In the genomic region with DNA sequence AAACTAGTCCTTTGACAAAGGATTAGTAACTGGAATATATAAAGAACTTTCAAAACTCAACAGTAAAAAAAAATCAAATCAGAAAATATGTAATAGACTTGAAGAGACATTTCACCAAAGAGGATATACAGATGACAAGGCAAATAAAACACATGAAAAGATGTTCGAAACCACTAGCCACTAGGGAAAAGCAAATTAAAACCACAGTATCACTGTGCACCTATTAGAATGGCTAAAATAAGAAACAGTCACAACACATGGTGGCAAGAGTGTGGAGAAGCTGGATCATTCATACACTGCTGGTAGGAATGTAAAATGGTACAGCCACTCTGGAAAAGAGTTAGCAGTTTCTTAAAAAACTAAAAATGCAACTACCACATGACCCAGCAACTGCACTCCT, we compare ENCODE assay signal across 15 cellular contexts. TPM values are rescaled to one million over a fixed set of nuclear protein-coding genes. Genes with fewer than 3 reads are reported as not detected.
A peak's percentile ranks its signal among the peaks of the same experiment; 100 is the strongest.
DNase-seq lines count a peak whose midpoint lies in the region; ATAC-seq and TF ChIP-seq lines count a peak whose summit lies in the region.
"Had no signal": no experiment of that assay in that cellular context is flagged by ENCODE, and none has a peak within 500 bp of the region (broad histone marks: within the 10 kb centered on the region; RNA-seq: fewer than 3 reads in every experiment).

No MANE protein-coding gene starts in this region.

- no peak overlapping the region for H3K9ac ChIP-seq in mesendoderm (ENCODE audit: low read length)

- H3K27ac Mint-ChIP-seq in activated CD4-positive, alpha-beta memory T cell treated with anti-CD3 and anti-CD28 coated beads for 36 hours = peak overlapping the region; percentile 35

- no peak overlapping the region for H3K18ac ChIP-seq in mesendoderm (ENCODE audit: low read length)

- H2BK120ac ChIP-seq in mesendoderm (ENCODE audit: low read depth, low read length) = no peak overlapping the region

- H2BK5ac ChIP-seq in mesendoderm (ENCODE audit: low read length) = no peak overlapping the region

- peaks cover 9% of the 10 kb centered on the region for H3K79me1 ChIP-seq in mesendoderm (ENCODE audit: low read length)

- peak overlapping the region; percentile 17 for H3K23ac ChIP-seq in mesendoderm (ENCODE audit: low read length)

- H3K9me3 ChIP-seq in adrenal gland (replicated peaks in 1 of 3) = no peaks in the 10 kb centered on the region
- H3K9me3 ChIP-seq: gastrocnemius medialis, psoas muscle, tibial nerve had no signal

- no peaks in the 10 kb centered on the region for H3K27me3 ChIP-seq in mesendoderm (ENCODE audit: insufficient read depth, low read length, poor library complexity)
- no peaks in the 10 kb centered on the region for H3K27me3 ChIP-seq in adrenal gland
- H3K27me3 ChIP-seq: gastrocnemius medialis, tibial nerve had no signal

- no peak overlapping the region for H3K4me3 Mint-ChIP-seq in activated CD4-positive, alpha-beta memory T cell treated with anti-CD3 and anti-CD28 coated beads for 36 hours

- H3K56ac ChIP-seq in mesendoderm (ENCODE audit: low read length) = no peak overlapping the region

- ATAC-seq in GM18505 (IDR thresholded peaks at IDR 0.05; ENCODE audit: unreplicated experiment) = peak; percentile 45
- peak; percentile 39 for ATAC-seq in HG03175 (IDR thresholded peaks at IDR 0.05; ENCODE audit: unreplicated experiment)
- ATAC-seq: gastrocnemius medialis had no signal

- no peak for DNase-seq in activated CD4-positive, alpha-beta memory T cell treated with anti-CD3 and anti-CD28 coated beads for 36 hours
- DNase-seq in mesendoderm = no peak
- no peak for DNase-seq in cerebellar cortex (ENCODE audit: low spot score)
- no peak for DNase-seq in DMS 273 (lab: John Stamatoyannopoulos, UW; ENCODE audit: unreplicated experiment)
- no peak for DNase-seq in adrenal gland
- no peak for DNase-seq in cerebellum (ENCODE audit: low spot score)
- DNase-seq: EL, gastrocnemius medialis, NCI-H1417, psoas muscle, T1000 had no signal

- peaks cover 17% of the 10 kb centered on the region for H3K36me3 Mint-ChIP-seq in activated CD4-positive, alpha-beta memory T cell treated with anti-CD3 and anti-CD28 coated beads for 36 hours

- no peak for TF ChIP-seq CTCF in adrenal gland (IDR thresholded peaks at IDR 0.05)

- H3K79me2 ChIP-seq in mesendoderm (ENCODE audit: control insufficient read depth, insufficient read depth, low read length) = peaks cover 33% of the 10 kb centered on the region

- peaks cover 78% of the 10 kb centered on the region for H3K4me1 Mint-ChIP-seq in activated CD4-positive, alpha-beta memory T cell treated with anti-CD3 and anti-CD28 coated beads for 36 hours (ENCODE audit: low read depth)

- no peak overlapping the region for H4K8ac ChIP-seq in mesendoderm (ENCODE audit: low read depth, low read length)

- no peak overlapping the region for H3K4me2 ChIP-seq in mesendoderm (ENCODE audit: low read length)

- no peak overlapping the region for H3K4me3 ChIP-seq in mesendoderm (ENCODE audit: low read length)
- no peak overlapping the region for H3K4me3 ChIP-seq in adrenal gland
- H3K4me3 ChIP-seq: coronary artery, gastrocnemius medialis, psoas muscle, tibial nerve had no signal

- no CpG with 5 or more reads among the region's 1 CpG for WGBS in mesendoderm (ENCODE audit: extremely low coverage, insufficient coverage, low lambda C conversion rate)
- WGBS in adrenal gland, 4 donors = 83 to 96% (median 86%) methylated on average over 1 of the region's 1 CpG

- TF ChIP-seq POLR2A in GM18505 (IDR thresholded peaks at IDR 0.05; ENCODE audit: borderline replicate concordance, extremely low read depth, insufficient read depth, insufficient read length) (no peak), adrenal gland (IDR thresholded peaks at IDR 0.05) (no peak)

- no peaks in the 10 kb centered on the region for H3K27me3 Mint-ChIP-seq in activated CD4-positive, alpha-beta memory T cell treated with anti-CD3 and anti-CD28 coated beads for 36 hours

- H3K36me3 ChIP-seq in mesendoderm (ENCODE audit: control insufficient read depth, insufficient read depth, low read length) = peaks cover 2% of the 10 kb centered on the region
- H3K36me3 ChIP-seq in adrenal gland (replicated peaks in 1 of 2) = peaks cover 0 to 8% of the 10 kb centered on the region in 2 donors

- H3K4me1 ChIP-seq in mesendoderm (ENCODE audit: control insufficient read depth, low read depth, low read length) = no peaks in the 10 kb centered on the region
- peaks cover 0 to 33% of the 10 kb centered on the region in 2 donors for H3K4me1 ChIP-seq in adrenal gland (replicated peaks in 1 of 2)

- CTCF ChIA-PET in activated CD4-positive, alpha-beta memory T cell treated with anti-CD3 and anti-CD28 coated beads for 36 hours (lab: Charles Lee) = interaction anchor here (1.3 kb wide), 1 partner anchor 485 kb away, joined by 3 read pairs; no protein-coding TSS in a partner anchor

- POLR2A ChIA-PET in activated CD4-positive, alpha-beta memory T cell treated with anti-CD3 and anti-CD28 coated beads for 36 hours (lab: Charles Lee) = interaction anchor here (1.9 kb wide), 1 partner anchor 14 kb away, joined by 6 read pairs; no protein-coding TSS in a partner anchor

- H3K27ac ChIP-seq in mesendoderm (ENCODE audit: low read depth, low read length) (no peak overlapping the region), adrenal gland (no peak overlapping the region)
- H3K27ac ChIP-seq: coronary artery, psoas muscle had no signal

- H3K4ac ChIP-seq in mesendoderm (ENCODE audit: low read depth, low read length) = no peak overlapping the region

- H4K5ac ChIP-seq in mesendoderm (ENCODE audit: low read length) = no peak overlapping the region

- no peak overlapping the region for H2AK5ac ChIP-seq in mesendoderm (ENCODE audit: low read length)

- H3K9me3 Mint-ChIP-seq in activated CD4-positive, alpha-beta memory T cell treated with anti-CD3 and anti-CD28 coated beads for 36 hours = no peaks in the 10 kb centered on the region

- H2BK15ac ChIP-seq in mesendoderm (replicated peaks; ENCODE audit: low read depth) = no peak overlapping the region

- intact Hi-C loops in activated CD4-positive, alpha-beta memory T cell treated with anti-CD3 and anti-CD28 coated beads for 36 hours (cut with micrococcal nuclease) = loop anchor here (1.0 kb wide), 1 partner anchor 9 kb away; no protein-coding TSS in a partner anchor
- intact Hi-C loops in adrenal gland (cut with DNase I) = no loop called here

RNA-seq across cellular contexts. Expression of a gene that starts 14.9 kb away (rescaled TPM):
- total RNA-seq in activated CD4-positive, alpha-beta memory T cell treated with anti-CD3 and anti-CD28 coated beads for 36 hours = 10 to 100 TPM; 14.0 to 15.6 TPM
- polyA plus RNA-seq in mesendoderm (2013, experiment 1 of 2) = 31.9 TPM
- 32.4 TPM for polyA plus RNA-seq in mesendoderm (2013, experiment 2 of 2)
- total RNA-seq in adrenal gland (10 to 100 TPM in 2 of 8 donors, 1 to 10 TPM in 6; 4.9 to 11.0 (median 9.0) TPM), cerebellum (6.9 TPM)
- 1 to 10 TPM; 7.1 to 8.6 (median 7.7) TPM for polyA plus RNA-seq in adrenal gland
